Comparison of ENCODE assay signal across 8 cellular contexts in genomic region chr12:2796187-2796663, GRCh38. TPM values are rescaled to one million over a fixed set of nuclear protein-coding genes. Genes with fewer than 3 reads are reported as not detected.
A peak's percentile ranks its signal among the peaks of the same experiment; 100 is the strongest.
DNase-seq lines count a peak whose midpoint lies in the region; ATAC-seq and TF ChIP-seq lines count a peak whose summit lies in the region.

No MANE protein-coding gene starts in this region.

- peak overlapping the region; percentile 63 to 86 (median 81) for H3K27ac ChIP-seq in heart right ventricle
- peak overlapping the region; percentile 85 to 88 (median 88) for H3K27ac ChIP-seq in sigmoid colon

- no peak for DNase-seq in heart right ventricle
- no peak for DNase-seq in cardiac septum (ENCODE audit: low spot score)
- DNase-seq in T-cell: no peak
- DNase-seq in foreskin fibroblast: peak in 1 of 2 donors; percentile 24
- no peak for DNase-seq in sigmoid colon
- DNase-seq in foreskin melanocyte: no peak
- no peak for DNase-seq in NCI-H345 treated with DMSO at 0.1 percent for 48 hours (lab: John Stamatoyannopoulos, UW; ENCODE audit: unreplicated experiment)

- peaks cover 0 to 44% (median 23%) of the 10 kb centered on the region in 9 donors for H3K36me3 ChIP-seq in heart right ventricle
- peaks cover 17 to 41% (median 28%) of the 10 kb centered on the region in 4 donors for H3K36me3 ChIP-seq in sigmoid colon

- H3K27me3 Mint-ChIP-seq in T-cell: no peaks in the 10 kb centered on the region

- H3K4me3 ChIP-seq in heart right ventricle: peak overlapping the region; percentile 54 to 91 (median 82)
- H3K4me3 ChIP-seq in foreskin fibroblast (ENCODE audit: low read depth in 1 of 2, low read length in 2 of 2): peak overlapping the region; percentile 87 to 90
- H3K4me3 ChIP-seq in sigmoid colon: peak overlapping the region; percentile 62 to 91 (median 84)

- WGBS in heart right ventricle, 2 donors: 10 to 11% methylated on average over 14 of the region's 14 CpGs
- WGBS in sigmoid colon, 2 donors: 1 to 4% methylated on average over 14 of the region's 14 CpGs

- H3K4me1 Mint-ChIP-seq in T-cell: peaks cover 18 to 28% (median 25%) of the 10 kb centered on the region in 3 donors

- TF ChIP-seq CTCF in heart right ventricle (IDR thresholded peaks at IDR 0.05): no peak
- TF ChIP-seq CTCF in foreskin fibroblast (IDR thresholded peaks at IDR 0.05; ENCODE audit: low read depth, low read length): no peak
- no peak for TF ChIP-seq CTCF in sigmoid colon (IDR thresholded peaks at IDR 0.05)

- H3K4me3 Mint-ChIP-seq in T-cell: peak overlapping the region; percentile 84 to 95 (median 89)

- H3K36me3 Mint-ChIP-seq in T-cell: peaks cover 29% of the 10 kb centered on the region

- H3K27me3 ChIP-seq in heart right ventricle (no peaks in the 10 kb centered on the region), sigmoid colon (no peaks in the 10 kb centered on the region)

- CTCF ChIA-PET in T-cell (lab: Charles Lee): interaction anchor here (0.6 to 1.7 kb wide), 4 partner anchors 12 to 302 kb away, joined by 3 to 4 read pairs (median 3); no protein-coding TSS in a partner anchor

- no peaks in the 10 kb centered on the region for H3K9me3 Mint-ChIP-seq in T-cell

- H3K27ac Mint-ChIP-seq in T-cell: peak overlapping the region; percentile 77 to 78

- peaks cover 12 to 55% (median 39%) of the 10 kb centered on the region in 9 donors for H3K4me1 ChIP-seq in heart right ventricle
- peaks cover 0 to 34% (median 22%) of the 10 kb centered on the region in 4 donors for H3K4me1 ChIP-seq in sigmoid colon

- intact Hi-C loops in heart right ventricle (cut with DNase I) (loop anchor here in 1 of 10 donors (2.0 kb wide), 1 partner anchor 17 kb away; the partner anchor contains the start of gene ITFG2), cardiac septum (cut with DNase I) (loop anchor here (1.0 kb wide), 1 partner anchor 16 kb away; the partner anchor contains the start of gene ITFG2), sigmoid colon (cut with DNase I) (no loop called here)

- no peak for TF ChIP-seq POLR2A in sigmoid colon (IDR thresholded peaks at IDR 0.05)

- H3K9me3 ChIP-seq in heart right ventricle (no peaks in the 10 kb centered on the region), sigmoid colon (no peaks in the 10 kb centered on the region)

- TF ChIP-seq EP300 in sigmoid colon (IDR thresholded peaks at IDR 0.05): no peak

- POLR2A ChIA-PET in T-cell (lab: Charles Lee): no interaction called here

- ATAC-seq in heart right ventricle (no peak), T-cell (replicated peaks in 1 of 4) (no peak), HG02610 (IDR thresholded peaks at IDR 0.05; ENCODE audit: unreplicated experiment) (no peak)

RNA-seq across cellular contexts. Expression of gene FKBP4, which starts 1.5 kb away (rescaled TPM):
- 10 to 100 TPM; 26.7 to 65.8 (median 49.1) TPM for total RNA-seq in heart right ventricle
- polyA plus RNA-seq in heart right ventricle: 10 to 100 TPM; 18.7 to 54.4 TPM
- 36.5 TPM for total RNA-seq in cardiac septum
- 10 to 100 TPM; 47.7 to 61.3 (median 52.5) TPM for total RNA-seq in T-cell
- total RNA-seq in sigmoid colon: 10 to 100 TPM; 21.3 to 33.7 (median 23.5) TPM
- polyA plus RNA-seq in sigmoid colon: 10 to 100 TPM; 33.6 to 44.5 (median 42.3) TPM

RNA-seq across cellular contexts. Expression of gene ITFG2, which starts 16.2 kb away (rescaled TPM):
- total RNA-seq in heart right ventricle (10 to 100 TPM; 10.9 to 20.4 (median 13.3) TPM), cardiac septum (13.9 TPM), T-cell (100 to 1,000 TPM in 2 of 5 donors, 10 to 100 TPM in 3; 84.5 to 111 (median 93.4) TPM), sigmoid colon (10 to 100 TPM; 20.6 to 31.9 (median 25.6) TPM)
- polyA plus RNA-seq in heart right ventricle (10 to 100 TPM; 10.4 to 30.3 TPM), sigmoid colon (10 to 100 TPM; 11.6 to 31.4 (median 25.2) TPM)

RNA-seq across cellular contexts. Expression of gene NRIP2, which starts 38.6 kb away (rescaled TPM):
- 1 to 10 TPM; 1.4 to 3.6 (median 2.5) TPM for total RNA-seq in heart right ventricle
- 1 to 10 TPM; 2.3 to 4.0 TPM for polyA plus RNA-seq in heart right ventricle
- 2.9 TPM for total RNA-seq in cardiac septum
- not detected for total RNA-seq in T-cell
- total RNA-seq in sigmoid colon: 1 to 10 TPM in 3 of 4 donors, under 1 TPM in 1; 0.33 to 10.0 (median 1.9) TPM
- polyA plus RNA-seq in sigmoid colon: 1 to 10 TPM in 1 of 3 donors, under 1 TPM in 1, not detected in 1; 0.60 to 1.5 TPM
